ENCODE assay signal across 11 cellular contexts in genomic region chr9:36143242-36143641, GRCh38. TPM values are rescaled to one million over a fixed set of nuclear protein-coding genes. Genes with fewer than 3 reads are reported as not detected.
A peak's percentile ranks its signal among the peaks of the same experiment; 100 is the strongest.
DNase-seq lines count a peak whose midpoint lies in the region; ATAC-seq and TF ChIP-seq lines count a peak whose summit lies in the region.
"Had no signal": no experiment of that assay in that cellular context is flagged by ENCODE, and none has a peak within 500 bp of the region (broad histone marks: within the 10 kb centered on the region; RNA-seq: fewer than 3 reads in every experiment).

No MANE protein-coding gene starts in this region.

- no peaks in the 10 kb centered on the region for H4K20me1 ChIP-seq in BLaER1

- TF ChIP-seq CTCF in Peyer's patch (IDR thresholded peaks at IDR 0.05) (no peak), esophagus muscularis mucosa (IDR thresholded peaks at IDR 0.05) (no peak), osteocyte (IDR thresholded peaks at IDR 0.05) (no peak), GM10248 (IDR thresholded peaks at IDR 0.05; ENCODE audit: control extremely low read depth, extremely low read depth, low read depth, missing control alignments) (no peak)

- peaks cover 11% of the 10 kb centered on the region for H3K9me3 ChIP-seq in BLaER1
- H3K9me3 ChIP-seq in Peyer's patch, result no peaks in the 10 kb centered on the region
- H3K9me3 ChIP-seq in esophagus muscularis mucosa, result no peaks in the 10 kb centered on the region

- CTCF ChIA-PET in GM10248 (lab: Yijun Ruan, JAX), result interaction anchor here (3.1 to 3.8 kb wide), 2 partner anchors 23 to 41 kb away, joined by 12 to 27 read pairs; no protein-coding TSS in a partner anchor

- H3K27ac Mint-ChIP-seq in osteocyte (ENCODE audit: unreplicated experiment), result peak overlapping the region; percentile 75

- H3K4me1 Mint-ChIP-seq in osteocyte (ENCODE audit: unreplicated experiment), result peaks cover 44% of the 10 kb centered on the region

- H3K4me2 ChIP-seq in BLaER1, result peak overlapping the region; percentile 89

- peaks cover 29% of the 10 kb centered on the region for H3K36me3 ChIP-seq in BLaER1
- H3K36me3 ChIP-seq in Peyer's patch, result no peaks in the 10 kb centered on the region
- peaks cover 0 to 17% (median 0%) of the 10 kb centered on the region in 4 donors for H3K36me3 ChIP-seq in esophagus muscularis mucosa

- H3K27me3 ChIP-seq in BLaER1 (no peaks in the 10 kb centered on the region), Peyer's patch (no peaks in the 10 kb centered on the region), esophagus muscularis mucosa (no peaks in the 10 kb centered on the region)

- H3K4me1 ChIP-seq in BLaER1, result peaks cover 78% of the 10 kb centered on the region
- peaks cover 9 to 71% (median 29%) of the 10 kb centered on the region in 4 donors for H3K4me1 ChIP-seq in Peyer's patch
- H3K4me1 ChIP-seq in esophagus muscularis mucosa, result peaks cover 41 to 100% (median 89%) of the 10 kb centered on the region in 4 donors

- no peak for ATAC-seq in HG02981 (IDR thresholded peaks at IDR 0.05; ENCODE audit: unreplicated experiment)
- no peak for ATAC-seq in activated CD4-positive, CD25-positive, alpha-beta regulatory T cell treated with anti-CD3 and anti-CD28 coated beads, Interleukin-2, amount 50 U/mL, for 24 hours

- DNase-seq in Peyer's patch (no peak), esophagus muscularis mucosa (ENCODE audit: extremely low spot score) (no peak), osteocyte (ENCODE audit: extremely low spot score, unreplicated experiment) (no peak), superior temporal gyrus (ENCODE audit: extremely low spot score) (no peak), GM10248 (ENCODE audit: extremely low spot score) (no peak)
- DNase-seq: cortex of kidney, NCI-H146 had no signal

- H3K36me3 Mint-ChIP-seq in osteocyte (ENCODE audit: unreplicated experiment), result peaks cover 16% of the 10 kb centered on the region

- no peak for TF ChIP-seq EP300 in esophagus muscularis mucosa (IDR thresholded peaks at IDR 0.05)

- peak overlapping the region; percentile 19 for H3K4me3 Mint-ChIP-seq in osteocyte (ENCODE audit: unreplicated experiment)

- H3K9ac ChIP-seq in BLaER1, result peak overlapping the region; percentile 72
- H3K9ac ChIP-seq: GM23248 had no signal

- H3K27ac ChIP-seq in BLaER1 (peak overlapping the region; percentile 85), Peyer's patch (peak overlapping the region; percentile 79 to 85 (median 82)), esophagus muscularis mucosa (replicated peaks in 1 of 4) (peak overlapping the region; percentile 88 to 94 (median 91))
- H3K27ac ChIP-seq: GM23248 had no signal

- WGBS in esophagus muscularis mucosa, result 54% methylated on average over 11 of the region's 13 CpGs

- peaks cover 12% of the 10 kb centered on the region for H3K9me3 Mint-ChIP-seq in osteocyte (ENCODE audit: unreplicated experiment)

- intact Hi-C loops in esophagus muscularis mucosa (cut with DNase I), result no loop called here

- H3K27me3 Mint-ChIP-seq in osteocyte (ENCODE audit: unreplicated experiment), result no peaks in the 10 kb centered on the region

- H3K4me3 ChIP-seq in BLaER1, result peak overlapping the region; percentile 45; the same call in 1 of the 2 replicates
- H3K4me3 ChIP-seq in Peyer's patch, result peak overlapping the region; percentile 9 to 38 (median 28)
- H3K4me3 ChIP-seq in esophagus muscularis mucosa, result peak overlapping the region; percentile 38 to 45 (median 41)
- H3K4me3 ChIP-seq: GM23248 had no signal

- TF ChIP-seq POLR2A in Peyer's patch (IDR thresholded peaks at IDR 0.05), result no peak
- no peak for TF ChIP-seq POLR2A in esophagus muscularis mucosa (IDR thresholded peaks at IDR 0.05; ENCODE audit: low read depth)

- POLR2A ChIA-PET in GM10248 (lab: Yijun Ruan, JAX), result no interaction called here

RNA-seq across cellular contexts. Expression of gene GLIPR2, which starts 6.7 kb away (rescaled TPM):
- total RNA-seq in Peyer's patch (10 to 100 TPM in 2 of 4 donors, 1 to 10 TPM in 2; 8.6 to 31.4 (median 11.6) TPM), esophagus muscularis mucosa (10 to 100 TPM; 51.3 to 84.9 (median 59.6) TPM), osteocyte (29.1 and 30.6 TPM in 2 replicates)

RNA-seq across cellular contexts. Expression of gene CCIN, which starts 25.9 kb away (rescaled TPM):
- total RNA-seq in Peyer's patch (not detected), esophagus muscularis mucosa (1 to 10 TPM in 1 of 4 donors, under 1 TPM in 3; 0.39 to 1.0 (median 0.46) TPM), osteocyte (not detected in 2 replicates)

RNA-seq across cellular contexts. Expression of gene CLTA, which starts 47.5 kb away (rescaled TPM):
- total RNA-seq in Peyer's patch (100 to 1,000 TPM; 131 to 150 (median 133) TPM), esophagus muscularis mucosa (100 to 1,000 TPM; 125 to 178 (median 159) TPM), osteocyte (260 and 281 TPM in 2 replicates)
